10 cellular contexts compared by ENCODE assay signal in the genomic region with DNA sequence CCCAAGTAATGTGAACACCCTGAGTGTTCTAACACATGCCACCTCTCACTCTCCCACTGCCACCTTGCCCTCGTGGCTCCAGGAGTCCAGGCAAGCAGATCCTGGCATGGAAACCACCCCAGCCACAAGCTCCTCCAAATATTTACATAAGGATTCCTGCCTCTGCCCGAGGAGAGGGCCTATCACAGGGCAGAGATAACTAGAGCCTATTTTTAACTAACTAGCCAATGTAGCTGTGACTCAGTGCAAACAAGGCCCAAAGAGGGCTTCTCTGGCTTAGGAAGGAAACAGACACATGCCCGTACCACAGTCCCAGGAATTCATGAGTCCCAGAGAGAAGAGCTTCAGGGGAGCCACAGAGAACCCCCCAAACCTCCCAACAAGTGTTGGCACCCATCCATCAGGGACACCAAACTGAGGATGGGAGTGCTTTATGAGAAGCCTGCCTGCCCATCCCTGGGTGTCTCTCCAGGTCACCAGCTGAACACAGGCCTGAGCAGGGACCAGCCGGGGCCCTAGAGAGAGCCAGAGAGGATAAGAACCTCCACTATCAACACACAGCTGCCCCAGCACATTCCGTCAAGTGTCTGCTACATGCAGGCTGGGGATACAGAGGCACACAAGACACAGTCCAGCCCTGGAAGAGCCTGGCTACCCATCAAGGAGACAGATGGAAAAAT. TPM values are rescaled to one million over a fixed set of nuclear protein-coding genes. Genes with fewer than 3 reads are reported as not detected.
DNase-seq lines count a peak whose midpoint lies in the region; ATAC-seq and TF ChIP-seq lines count a peak whose summit lies in the region.
"Had no signal": no experiment of that assay in that cellular context is flagged by ENCODE, and none has a peak within 500 bp of the region (broad histone marks: within the 10 kb centered on the region; RNA-seq: fewer than 3 reads in every experiment).

No MANE protein-coding gene starts in this region.

- intact Hi-C loops in activated T-helper 1 cell treated with anti-CD3 and anti-CD28 coated beads, Interleukin-12 subunit alpha, Interleukin-12 subunit beta, Interleukin-2, Interleukin-4 antibody, amounts not matched to agents 30 ng/mL and 10 ng/mL and 1 ng/mL, durations not matched to agents 14 hours and 24 hours and 36 hours (cut with micrococcal nuclease), result no loop called here
- intact Hi-C loops in left ventricle myocardium superior (cut with micrococcal nuclease), result no loop called here

- H3K27me3 Mint-ChIP-seq in activated T-helper 1 cell treated with anti-CD3 and anti-CD28 coated beads, Interleukin-12 subunit alpha, Interleukin-12 subunit beta, Interleukin-2, Interleukin-4 antibody, amounts not matched to agents 30 ng/mL and 10 ng/mL and 1 ng/mL, durations not matched to agents 14 hours and 24 hours and 36 hours (ENCODE audit: insufficient read depth), result no peaks in the 10 kb centered on the region

- peak; percentile 78 for ATAC-seq in left ventricle myocardium superior
- ATAC-seq in HG02938 (IDR thresholded peaks at IDR 0.05; ENCODE audit: unreplicated experiment), result no peak
- ATAC-seq in HG02623 (IDR thresholded peaks at IDR 0.05; ENCODE audit: unreplicated experiment), result no peak

- 51% methylated on average over 4 of the region's 5 CpGs for WGBS in suprapubic skin

- no peak for TF ChIP-seq EP300 in suprapubic skin (IDR thresholded peaks at IDR 0.05)

- H3K4me1 ChIP-seq in suprapubic skin, result peaks cover 60% of the 10 kb centered on the region

- H3K4me3 Mint-ChIP-seq in activated T-helper 1 cell treated with anti-CD3 and anti-CD28 coated beads, Interleukin-12 subunit alpha, Interleukin-12 subunit beta, Interleukin-2, Interleukin-4 antibody, amounts not matched to agents 30 ng/mL and 10 ng/mL and 1 ng/mL, durations not matched to agents 14 hours and 24 hours and 36 hours, result no peak overlapping the region

- peak; percentile 86 for DNase-seq in HuH-7.5 (ENCODE audit: low spot score)
- DNase-seq in activated T-helper 1 cell treated with anti-CD3 and anti-CD28 coated beads, Interleukin-12 subunit alpha, Interleukin-12 subunit beta, Interleukin-2, Interleukin-4 antibody, amounts not matched to agents 30 ng/mL and 10 ng/mL and 1 ng/mL, durations not matched to agents 14 hours and 24 hours and 36 hours (ENCODE audit: low spot score), result no peak
- peak; percentile 65 for DNase-seq in left ventricle myocardium superior
- DNase-seq in suprapubic skin (ENCODE audit: low spot score in 2 of 2), result no peak
- DNase-seq in NCI-H1436 treated with DMSO at 0.1 percent for 48 hours (lab: John Stamatoyannopoulos, UW), result no peak
- no peak for DNase-seq in NCI-H526 treated with DMSO at 0.1 percent for 48 hours (lab: John Stamatoyannopoulos, UW)
- DNase-seq: islet precursor cell had no signal

- TF ChIP-seq POLR2A in suprapubic skin (IDR thresholded peaks at IDR 0.05), result no peak

- peaks cover 34% of the 10 kb centered on the region for H3K36me3 ChIP-seq in suprapubic skin

- TF ChIP-seq CTCF in suprapubic skin (IDR thresholded peaks at IDR 0.05), result no peak

- H3K4me3 ChIP-seq in suprapubic skin, result no peak overlapping the region

- no peaks in the 10 kb centered on the region for H3K27me3 ChIP-seq in suprapubic skin

- H3K27ac Mint-ChIP-seq in activated T-helper 1 cell treated with anti-CD3 and anti-CD28 coated beads, Interleukin-12 subunit alpha, Interleukin-12 subunit beta, Interleukin-2, Interleukin-4 antibody, amounts not matched to agents 30 ng/mL and 10 ng/mL and 1 ng/mL, durations not matched to agents 14 hours and 24 hours and 36 hours, result peak overlapping the region; percentile 3

- H3K36me3 Mint-ChIP-seq in activated T-helper 1 cell treated with anti-CD3 and anti-CD28 coated beads, Interleukin-12 subunit alpha, Interleukin-12 subunit beta, Interleukin-2, Interleukin-4 antibody, amounts not matched to agents 30 ng/mL and 10 ng/mL and 1 ng/mL, durations not matched to agents 14 hours and 24 hours and 36 hours (ENCODE audit: low read depth), result peaks cover 63% of the 10 kb centered on the region

- H3K4me1 Mint-ChIP-seq in activated T-helper 1 cell treated with anti-CD3 and anti-CD28 coated beads, Interleukin-12 subunit alpha, Interleukin-12 subunit beta, Interleukin-2, Interleukin-4 antibody, amounts not matched to agents 30 ng/mL and 10 ng/mL and 1 ng/mL, durations not matched to agents 14 hours and 24 hours and 36 hours (ENCODE audit: low read depth), result peaks cover 84% of the 10 kb centered on the region

- peak overlapping the region; percentile 47 for H3K27ac ChIP-seq in suprapubic skin

- no peaks in the 10 kb centered on the region for H3K9me3 ChIP-seq in suprapubic skin

- H3K9me3 Mint-ChIP-seq in activated T-helper 1 cell treated with anti-CD3 and anti-CD28 coated beads, Interleukin-12 subunit alpha, Interleukin-12 subunit beta, Interleukin-2, Interleukin-4 antibody, amounts not matched to agents 30 ng/mL and 10 ng/mL and 1 ng/mL, durations not matched to agents 14 hours and 24 hours and 36 hours, result no peaks in the 10 kb centered on the region

RNA-seq across cellular contexts. Expression of a gene that starts 9.2 kb away (rescaled TPM):
- 16.1 and 16.3 TPM in 2 replicates for total RNA-seq in activated T-helper 1 cell treated with anti-CD3 and anti-CD28 coated beads, Interleukin-12 subunit alpha, Interleukin-12 subunit beta, Interleukin-2, Interleukin-4 antibody, amounts not matched to agents 30 ng/mL and 10 ng/mL and 1 ng/mL, durations not matched to agents 14 hours and 24 hours and 36 hours
- total RNA-seq in left ventricle myocardium superior, result 146 TPM
- 10 to 100 TPM; 45.3 to 64.5 (median 53.7) TPM for total RNA-seq in suprapubic skin

RNA-seq across cellular contexts. Expression of a gene that starts 40.8 kb away (rescaled TPM):
- total RNA-seq in activated T-helper 1 cell treated with anti-CD3 and anti-CD28 coated beads, Interleukin-12 subunit alpha, Interleukin-12 subunit beta, Interleukin-2, Interleukin-4 antibody, amounts not matched to agents 30 ng/mL and 10 ng/mL and 1 ng/mL, durations not matched to agents 14 hours and 24 hours and 36 hours, result 0.05 and 0.08 TPM in 2 replicates
- total RNA-seq in left ventricle myocardium superior (not detected), suprapubic skin (1 to 10 TPM in 2 of 4 donors, under 1 TPM in 1, not detected in 1; 0.93 to 7.2 (median 1.9) TPM)
- total RNA-seq: T-helper 2 cell treated with Interferon-gamma antibody and Interleukin-4, amounts not matched to agents 100 ng/mL and 5 ng/mL, for 36 hours had no signal

RNA-seq across cellular contexts. Expression of a gene that starts 43.2 kb away (rescaled TPM):
- 27.2 and 27.9 TPM in 2 replicates for total RNA-seq in activated T-helper 1 cell treated with anti-CD3 and anti-CD28 coated beads, Interleukin-12 subunit alpha, Interleukin-12 subunit beta, Interleukin-2, Interleukin-4 antibody, amounts not matched to agents 30 ng/mL and 10 ng/mL and 1 ng/mL, durations not matched to agents 14 hours and 24 hours and 36 hours
- total RNA-seq in left ventricle myocardium superior, result 0.59 TPM
- under 1 TPM in 2 of 4 donors, not detected in 2; 0.23 to 0.59 TPM for total RNA-seq in suprapubic skin

Comparison
In these comparisons a context has a peak if more than half of its experiments do, and no peak if none do; other contexts are left out.
1. DNase-seq: peak in HuH-7.5 (single experiment) and left ventricle myocardium superior (single experiment); none in activated T-helper 1 cell treated with anti-CD3 and anti-CD28 coated beads, Interleukin-12 subunit alpha, Interleukin-12 subunit beta, Interleukin-2, Interleukin-4 antibody, amounts not matched to agents 30 ng/mL and 10 ng/mL and 1 ng/mL, durations not matched to agents 14 hours and 24 hours and 36 hours (single experiment), suprapubic skin (0 of 2), NCI-H1436 treated with DMSO at 0.1 percent for 48 hours (single experiment) and NCI-H526 treated with DMSO at 0.1 percent for 48 hours (single experiment).
2. RNA of a gene that starts 43.2 kb away (total RNA-seq): 27.2 to 27.9 TPM in activated T-helper 1 cell treated with anti-CD3 and anti-CD28 coated beads, Interleukin-12 subunit alpha, Interleukin-12 subunit beta, Interleukin-2, Interleukin-4 antibody, amounts not matched to agents 30 ng/mL and 10 ng/mL and 1 ng/mL, durations not matched to agents 14 hours and 24 hours and 36 hours; 0.59 TPM in left ventricle myocardium superior (single experiment) and 0.23 to 0.59 TPM in suprapubic skin; every median in the first group is over 10 times any median in the second.